In the genomic region with DNA sequence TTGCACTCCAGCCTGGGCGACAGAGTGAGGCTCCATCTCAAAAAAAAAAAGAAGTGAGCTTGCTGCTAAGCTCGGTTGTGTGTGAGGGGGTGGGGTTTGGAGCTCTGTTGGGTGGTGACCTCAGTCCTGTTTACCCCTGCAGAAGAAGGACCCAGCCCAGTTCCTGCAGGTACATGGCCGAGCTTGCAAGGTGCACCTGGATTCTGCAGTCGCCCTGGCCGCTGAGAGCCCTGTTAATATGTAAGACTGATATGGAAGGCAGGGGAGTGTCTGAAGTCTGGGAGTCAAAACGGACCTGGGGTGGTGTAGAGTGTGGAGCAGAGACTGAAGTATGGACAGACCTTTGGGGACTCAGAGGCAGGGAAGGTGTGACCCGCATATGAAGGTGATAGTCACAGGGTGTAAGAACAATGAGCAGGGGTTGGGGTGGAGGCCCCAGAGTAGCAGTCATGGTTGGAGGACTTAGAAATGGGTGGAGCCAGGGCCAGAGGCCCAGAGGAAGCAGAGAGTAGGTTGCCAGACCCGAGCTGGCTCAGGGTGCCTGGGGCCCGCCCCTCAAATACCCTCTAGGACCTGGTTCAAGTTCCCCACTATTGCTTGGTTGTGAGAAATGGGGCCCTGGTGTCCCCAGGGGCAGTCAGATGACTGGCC, we compare ENCODE assay signal across 1 cellular context.
TF ChIP-seq lines count a peak whose summit lies in the region.

No MANE protein-coding gene starts in this region.

TF ChIP-seq in IMR-90, 13 proteins besides CTCF, POLR2A, EP300 and RAD21:
- TF ChIP-seq RFX5 (IDR thresholded peaks at IDR 0.05; ENCODE audit: low read depth, low read length) = no peak
- no peak for TF ChIP-seq RCOR1 (IDR thresholded peaks at IDR 0.05; ENCODE audit: insufficient replicate concordance, low read length)
- TF ChIP-seq CEBPB (IDR thresholded peaks at IDR 0.05; ENCODE audit: low read depth, low read length) = no peak
- TF ChIP-seq CHD1 (IDR thresholded peaks at IDR 0.05; ENCODE audit: low read depth, low read length) = no peak
- TF ChIP-seq ELK1 (IDR thresholded peaks at IDR 0.05; ENCODE audit: borderline replicate concordance, low read depth, low read length) = no peak
- TF ChIP-seq BHLHE40 (IDR thresholded peaks at IDR 0.05; ENCODE audit: low read depth, low read length) = no peak
- no peak for TF ChIP-seq SMC3 (IDR thresholded peaks at IDR 0.05; ENCODE audit: low read depth, low read length)
- TF ChIP-seq NFE2L2 (IDR thresholded peaks at IDR 0.05; ENCODE audit: low read depth, low read length) = no peak
- TF ChIP-seq MAFK (IDR thresholded peaks at IDR 0.05; ENCODE audit: low read depth, low read length) = no peak
- no peak for TF ChIP-seq FOS (IDR thresholded peaks at IDR 0.05; ENCODE audit: low read depth, low read length)
- TF ChIP-seq MAZ (IDR thresholded peaks at IDR 0.05; ENCODE audit: borderline replicate concordance, low read depth, low read length) = no peak
- TF ChIP-seq MXI1 (IDR thresholded peaks at IDR 0.05; ENCODE audit: borderline replicate concordance, low read depth, low read length) = no peak
- TF ChIP-seq, protein P1, sequence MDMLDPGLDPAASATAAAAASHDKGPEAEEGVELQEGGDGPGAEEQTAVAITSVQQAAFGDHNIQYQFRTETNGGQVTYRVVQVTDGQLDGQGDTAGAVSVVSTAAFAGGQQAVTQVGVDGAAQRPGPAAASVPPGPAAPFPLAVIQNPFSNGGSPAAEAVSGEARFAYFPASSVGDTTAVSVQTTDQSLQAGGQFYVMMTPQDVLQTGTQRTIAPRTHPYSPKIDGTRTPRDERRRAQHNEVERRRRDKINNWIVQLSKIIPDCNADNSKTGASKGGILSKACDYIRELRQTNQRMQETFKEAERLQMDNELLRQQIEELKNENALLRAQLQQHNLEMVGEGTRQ (IDR thresholded peaks at IDR 0.05; ENCODE audit: low read depth, low read length) = no peak
